In the genomic region with DNA sequence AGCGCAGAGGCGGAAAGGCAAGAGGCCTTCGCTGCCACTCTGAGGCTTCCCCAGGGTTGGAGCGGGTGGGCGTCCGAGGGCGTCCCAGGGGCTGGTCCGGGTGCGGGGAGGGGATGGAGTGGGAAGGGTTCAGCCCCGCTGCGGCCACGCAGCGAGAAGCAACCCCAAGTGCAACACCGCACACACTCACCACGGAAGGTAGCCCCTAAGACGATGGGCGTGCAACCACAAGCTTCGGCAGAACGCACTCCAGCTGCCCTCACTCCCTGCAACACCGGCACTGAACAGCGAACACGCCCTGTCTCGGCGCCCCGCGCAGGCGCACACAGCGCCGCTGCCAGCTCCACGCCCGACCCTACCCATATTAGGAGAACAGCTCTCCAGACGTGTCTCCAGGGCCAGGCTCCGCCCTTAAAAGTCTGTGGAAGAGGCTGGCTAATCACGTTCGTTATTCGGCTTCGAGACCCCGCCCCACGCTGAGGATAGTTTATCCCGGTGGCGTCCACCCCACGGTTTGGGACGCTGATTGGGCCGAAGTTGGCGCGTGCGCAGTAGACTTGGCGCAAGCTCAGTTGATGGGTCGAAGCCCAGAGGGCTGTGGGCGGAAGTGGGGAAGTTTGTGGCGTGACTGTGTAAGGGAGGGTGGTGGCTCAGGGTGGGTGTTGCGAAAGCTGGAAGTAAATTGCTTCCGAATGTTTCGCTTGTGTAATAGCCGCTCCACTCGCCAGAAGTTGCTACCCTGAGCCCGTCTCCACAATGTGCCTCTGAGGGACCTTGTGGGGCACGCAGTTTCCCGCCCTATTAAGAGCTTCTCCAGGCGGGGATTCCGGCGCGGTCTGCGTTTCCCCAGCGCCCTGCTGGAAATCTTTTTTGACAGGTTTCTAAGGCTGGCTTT, we compare ENCODE assay signal across 8 cellular contexts. TPM values are rescaled to one million over a fixed set of nuclear protein-coding genes. Genes with fewer than 3 reads are reported as not detected.
DNase-seq lines count a peak whose midpoint lies in the region; ATAC-seq and TF ChIP-seq lines count a peak whose summit lies in the region.

Gene RSU1, minus strand, starts transcription at position 300 of the 895 bp plus-strand sequence. CDS start 343 bp downstream, outside the sequence.

- H3K27ac ChIP-seq in lung (ENCODE audit: low read depth in 1 of 2, low read length in 1 of 2) = peak within 1 kb of the TSS; percentile 97 to 99

- peak; percentile 97 for ATAC-seq in lung (ENCODE audit: insufficient read depth, low FRiP score)

- peak within 1 kb of the TSS; percentile 77 for H3K4me3 ChIP-seq in lung

- TF ChIP-seq CTCF in GM20000 (IDR thresholded peaks at IDR 0.05; ENCODE audit: extremely low read depth, missing control alignments) = no peak
- TF ChIP-seq CTCF in lung (IDR thresholded peaks at IDR 0.05; ENCODE audit: control extremely low read depth, extremely low read depth) = no peak

- DNase-seq in CMK (ENCODE audit: low read depth) = peak; percentile 97
- peak; percentile 94 for DNase-seq in GM20000 (ENCODE audit: low spot score)
- DNase-seq in HT-29 (ENCODE audit: low spot score) = peak; percentile 99
- DNase-seq in NOMO-1 (lab: John Stamatoyannopoulos, UW; ENCODE audit: unreplicated experiment in 2 of 2) = peak; percentile 99 to 100
- DNase-seq in effector CD8-positive, alpha-beta T cell (lab: John Stamatoyannopoulos, UW) = peak; percentile 100
- peak; percentile 100 for DNase-seq in lung (ENCODE audit: low spot score)
- peak; percentile 99 to 100 (median 100) for DNase-seq in stimulated activated CD4-positive, alpha-beta T cell treated with anti-CD3 and anti-CD28 coated beads, TNF-alpha, amount 100 ng/mL, for 4 hours (ENCODE audit: low read depth in 3 of 3)

- H3K36me3 ChIP-seq in lung (ENCODE audit: control insufficient read depth in 2 of 2, insufficient read depth in 2 of 2, low read length in 2 of 2) = no peaks in the 10 kb centered on the region

- H3K27me3 ChIP-seq in lung (ENCODE audit: control insufficient read depth, insufficient read depth) = no peaks in the 10 kb centered on the region

- CTCF ChIA-PET in activated CD8-positive, alpha-beta memory T cell treated with anti-CD3 and anti-CD28 coated beads for 36 hours (lab: Charles Lee) = interaction anchor here (0.9 to 1.3 kb wide), 2 partner anchors 26 to 29 kb away, joined by 3 read pairs; no protein-coding TSS in a partner anchor

- peaks cover 2 to 4% of the 10 kb centered on the region in 2 donors for H3K9me3 ChIP-seq in lung (ENCODE audit: control insufficient read depth in 2 of 2, insufficient read depth in 1 of 2, low read length in 1 of 2)

- POLR2A ChIA-PET in activated CD8-positive, alpha-beta memory T cell treated with anti-CD3 and anti-CD28 coated beads for 36 hours (lab: Charles Lee) = interaction anchor here (0.5 to 1.2 kb wide), 5 partner anchors 11 to 413 kb away, joined by 3 to 8 read pairs (median 4); partner anchors contain the start of gene VIM

- H3K4me1 ChIP-seq in lung (ENCODE audit: control insufficient read depth in 2 of 2, insufficient read depth in 2 of 2, low read length in 2 of 2) = peaks cover 10 to 12% of the 10 kb centered on the region in 2 donors

- WGBS in lung, 2 donors = 0% methylated on average over 64 to 65 of the region's 65 CpGs

RNA-seq across cellular contexts. Expression of gene RSU1, which starts in this region (rescaled TPM):
- 9.5 and 13.3 TPM in 2 replicates for total RNA-seq in HT-29 (2014; rRNA removed; shearing (Covaris generic))
- total RNA-seq in activated CD8-positive, alpha-beta memory T cell treated with anti-CD3 and anti-CD28 coated beads for 36 hours = 10 to 100 TPM; 53.6 to 58.1 TPM
- total RNA-seq in lung = 10 to 100 TPM; 54.1 to 81.5 TPM
- 10 to 100 TPM; 36.0 to 61.8 TPM for polyA plus RNA-seq in lung

Comparison
In these comparisons a context has a peak if more than half of its experiments do, and no peak if none do; other contexts are left out.
1. Peak in every context shown above with its lines: DNase-seq, ATAC-seq, H3K4me3 ChIP-seq and H3K27ac ChIP-seq.